16 cellular contexts compared by ENCODE assay signal in genomic region chr4:161936625-161937133, GRCh38.
DNase-seq lines count a peak whose midpoint lies in the region; ATAC-seq and TF ChIP-seq lines count a peak whose summit lies in the region.
"Had no signal": no experiment of that assay in that cellular context is flagged by ENCODE, and none has a peak within 500 bp of the region (broad histone marks: within the 10 kb centered on the region; RNA-seq: fewer than 3 reads in every experiment).

No MANE protein-coding gene starts in this region.

- no peaks in the 10 kb centered on the region for H3K27me3 Mint-ChIP-seq in neural progenitor cell (ENCODE audit: insufficient read depth, low read depth)
- H3K27me3 Mint-ChIP-seq: CD4-positive, CD25-positive, alpha-beta regulatory T cell; stimulated activated naive B cell treated with anti-CD40 and anti-IgM and Interleukin-4, amounts not matched to agents 10 μg/mL and 1 μg/mL and 100 μg/mL, for 72 hours had no signal

- H3K27ac ChIP-seq in neural progenitor cell (no peak overlapping the region), hepatocyte (no peak overlapping the region)
- H3K27ac ChIP-seq: left ventricle myocardium inferior had no signal

- no peak overlapping the region for H3K4me3 Mint-ChIP-seq in neural progenitor cell
- H3K4me3 Mint-ChIP-seq: CD4-positive, CD25-positive, alpha-beta regulatory T cell; stimulated activated naive B cell treated with anti-CD40 and anti-IgM and Interleukin-4, amounts not matched to agents 10 μg/mL and 1 μg/mL and 100 μg/mL, for 72 hours had no signal

- H3K4me1 ChIP-seq in neural progenitor cell: no peaks in the 10 kb centered on the region
- H3K4me1 ChIP-seq in hepatocyte (ENCODE audit: insufficient read depth): no peaks in the 10 kb centered on the region
- H3K4me1 ChIP-seq: left ventricle myocardium inferior had no signal

- H3K9me2 ChIP-seq in hepatocyte (replicated peaks; ENCODE audit: insufficient read depth): no peaks in the 10 kb centered on the region

- no peak overlapping the region for H3K27ac Mint-ChIP-seq in neural progenitor cell
- H3K27ac Mint-ChIP-seq: CD4-positive, CD25-positive, alpha-beta regulatory T cell; stimulated activated naive B cell treated with anti-CD40 and anti-IgM and Interleukin-4, amounts not matched to agents 10 μg/mL and 1 μg/mL and 100 μg/mL, for 72 hours had no signal

- no peaks in the 10 kb centered on the region for H3K36me3 ChIP-seq in neural progenitor cell
- H3K36me3 ChIP-seq in hepatocyte (replicated peaks; ENCODE audit: insufficient read depth, low read depth): no peaks in the 10 kb centered on the region
- H3K36me3 ChIP-seq: left ventricle myocardium inferior had no signal

- H3K9me3 Mint-ChIP-seq in neural progenitor cell: no peaks in the 10 kb centered on the region
- H3K9me3 Mint-ChIP-seq: stimulated activated naive B cell treated with anti-CD40 and anti-IgM and Interleukin-4, amounts not matched to agents 10 μg/mL and 1 μg/mL and 100 μg/mL, for 72 hours had no signal

- H4K20me1 ChIP-seq in neural progenitor cell (ENCODE audit: low read depth) (no peaks in the 10 kb centered on the region), hepatocyte (ENCODE audit: insufficient read depth, poor library complexity, severe bottlenecking) (no peaks in the 10 kb centered on the region)

- TF ChIP-seq CTCF in cardiac fibroblast (IDR thresholded peaks at IDR 0.05; ENCODE audit: low read depth, low read length): no peak
- no peak for TF ChIP-seq CTCF in neural progenitor cell (IDR thresholded peaks at IDR 0.05)
- TF ChIP-seq CTCF in hepatocyte (IDR thresholded peaks at IDR 0.05; ENCODE audit: poor library complexity): no peak

- no peaks in the 10 kb centered on the region for H3K79me2 ChIP-seq in neural progenitor cell (ENCODE audit: low read depth)
- H3K79me2 ChIP-seq in hepatocyte: no peaks in the 10 kb centered on the region

- H3K27me3 ChIP-seq in neural progenitor cell (no peaks in the 10 kb centered on the region), hepatocyte (no peaks in the 10 kb centered on the region)

- no peaks in the 10 kb centered on the region for H3F3A ChIP-seq in neural progenitor cell (ENCODE audit: low read depth)

- WGBS in hepatocyte (ENCODE audit: low lambda C conversion rate, missing lambda C conversion rate): 25% methylated on average over 1 of the region's 1 CpG

- no peaks in the 10 kb centered on the region for H3K4me1 Mint-ChIP-seq in neural progenitor cell
- H3K4me1 Mint-ChIP-seq: CD4-positive, CD25-positive, alpha-beta regulatory T cell; stimulated activated naive B cell treated with anti-CD40 and anti-IgM and Interleukin-4, amounts not matched to agents 10 μg/mL and 1 μg/mL and 100 μg/mL, for 72 hours had no signal

- H3K4me3 ChIP-seq in cardiac fibroblast (replicated peaks in 1 of 2; ENCODE audit: low read depth in 2 of 2, low read length in 2 of 2): no peak overlapping the region
- H3K4me3 ChIP-seq in neural progenitor cell: no peak overlapping the region
- H3K4me3 ChIP-seq in hepatocyte: no peak overlapping the region
- H3K4me3 ChIP-seq: K562, left ventricle myocardium inferior had no signal

- DNase-seq in EL (peak; percentile 75), NCI-H69 (lab: John Stamatoyannopoulos, UW) (peak; percentile 37), cardiac fibroblast (ENCODE audit: low read depth in 2 of 2) (peak; percentile 1 to 23), kidney glomerular epithelial cell (lab: John Stamatoyannopoulos, UW) (peak; percentile 36), inferior parietal cortex (ENCODE audit: extremely low spot score) (no peak), neural progenitor cell (ENCODE audit: low spot score) (no peak), hepatocyte (ENCODE audit: low spot score) (no peak)
- DNase-seq: anterior cingulate cortex; CD4-positive, CD25-positive, alpha-beta regulatory T cell; GOT3; left ventricle myocardium inferior; nucleus accumbens; stimulated activated CD4-positive, alpha-beta T cell treated with anti-CD3 and anti-CD28 coated beads, Interleukin-1b, Interleukin-23, amount 100 ng/mL, for 48 hours; stimulated activated naive B cell treated with anti-CD40 and anti-IgM and Interleukin-4, amounts not matched to agents 10 μg/mL and 1 μg/mL and 100 μg/mL, for 72 hours had no signal

- no peak overlapping the region for H3K9ac ChIP-seq in neural progenitor cell

- H2AFZ ChIP-seq in neural progenitor cell (replicated peaks) (no peak overlapping the region), hepatocyte (no peak overlapping the region)

- no peak for ATAC-seq in esophagus mucosa
- ATAC-seq: K562; stimulated activated naive B cell treated with anti-CD40 and anti-IgM and Interleukin-4, amounts not matched to agents 10 μg/mL and 1 μg/mL and 100 μg/mL, for 72 hours had no signal

- H3K9me3 ChIP-seq in neural progenitor cell (ENCODE audit: low read depth) (no peaks in the 10 kb centered on the region), hepatocyte (ENCODE audit: low read depth) (no peaks in the 10 kb centered on the region)

- no peak overlapping the region for H3K4me2 ChIP-seq in neural progenitor cell
- no peak overlapping the region for H3K4me2 ChIP-seq in hepatocyte

- H3K36me3 Mint-ChIP-seq in neural progenitor cell: no peaks in the 10 kb centered on the region
- H3K36me3 Mint-ChIP-seq: CD4-positive, CD25-positive, alpha-beta regulatory T cell; stimulated activated naive B cell treated with anti-CD40 and anti-IgM and Interleukin-4, amounts not matched to agents 10 μg/mL and 1 μg/mL and 100 μg/mL, for 72 hours had no signal

Comparison
In these comparisons a context has a peak if more than half of its experiments do, and no peak if none do; other contexts are left out.
1. DNase-seq: peak in EL (single experiment), NCI-H69 (single experiment), cardiac fibroblast (2 of 2) and kidney glomerular epithelial cell (single experiment); none in inferior parietal cortex (single experiment), neural progenitor cell (single experiment) and hepatocyte (single experiment).